11 cellular contexts compared by ENCODE assay signal in the genomic region with DNA sequence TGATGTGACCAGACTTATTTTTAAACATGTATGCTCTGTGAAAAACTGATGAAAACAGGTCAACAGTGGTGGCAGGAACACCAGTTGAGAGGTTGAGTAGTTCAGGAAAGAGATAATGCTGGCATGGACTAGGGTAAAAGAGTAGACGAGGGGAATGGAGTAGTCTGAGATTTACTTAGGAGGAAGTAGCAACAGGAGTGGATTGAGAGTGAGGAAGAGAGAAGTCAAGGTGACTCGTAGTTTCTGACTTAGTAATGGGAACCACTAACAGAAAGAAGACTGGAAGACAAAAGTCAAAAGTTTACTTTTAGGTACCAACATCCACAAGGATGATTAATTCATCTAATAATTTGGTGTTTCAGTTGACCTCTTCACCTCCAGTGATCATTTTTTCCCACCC. TPM values are rescaled to one million over a fixed set of nuclear protein-coding genes. Genes with fewer than 3 reads are reported as not detected.
DNase-seq lines count a peak whose midpoint lies in the region; FAIRE-seq and TF ChIP-seq lines count a peak whose summit lies in the region.
"Had no signal": no experiment of that assay in that cellular context is flagged by ENCODE, and none has a peak within 500 bp of the region (broad histone marks: within the 10 kb centered on the region; RNA-seq: fewer than 3 reads in every experiment).

No MANE protein-coding gene starts in this region.

- H3K27me3 Mint-ChIP-seq in MCF 10A (ENCODE audit: insufficient read depth, unreplicated experiment): no peaks in the 10 kb centered on the region

- H3K9me3 Mint-ChIP-seq in MCF 10A (ENCODE audit: unreplicated experiment): no peaks in the 10 kb centered on the region

- H3K9ac ChIP-seq in endothelial cell of umbilical vein (replicated peaks; ENCODE audit: extremely low read depth, insufficient read depth, low read length): no peak overlapping the region

- POLR2A ChIA-PET in MCF 10A (lab: Yijun Ruan, JAX) (interaction anchor here (1.8 to 3.4 kb wide), 3 partner anchors 10 to 137 kb away, joined by 6 to 23 read pairs (median 18); partner anchors contain the start of genes APBB3, HARS1, HARS2 and IK), endothelial cell of umbilical vein (lab: Charles Lee) (no interaction called here)

- H3K9me3 ChIP-seq in breast epithelium: no peaks in the 10 kb centered on the region
- H3K9me3 ChIP-seq in endothelial cell of umbilical vein (replicated peaks; ENCODE audit: control insufficient read depth, insufficient read depth, low read length): no peaks in the 10 kb centered on the region
- no peaks in the 10 kb centered on the region for H3K9me3 ChIP-seq in stomach
- H3K9me3 ChIP-seq in ascending aorta: no peaks in the 10 kb centered on the region
- H3K9me3 ChIP-seq: tibial artery had no signal

- H3K4me3 Mint-ChIP-seq in MCF 10A (ENCODE audit: unreplicated experiment): no peak overlapping the region

- H3K4me2 ChIP-seq in endothelial cell of umbilical vein (ENCODE audit: insufficient read depth, low read length): no peak overlapping the region

- dilution Hi-C loops in endothelial cell of umbilical vein (cut with MboI; ENCODE audit: extremely low pct_ligation_motif_present, low sequenced_read_pairs): no loop called here

- TF ChIP-seq POLR2A in breast epithelium (IDR thresholded peaks at IDR 0.05): no peak
- no peak for TF ChIP-seq POLR2A in endothelial cell of umbilical vein (IDR thresholded peaks at IDR 0.05; ENCODE audit: low read depth, low read length)
- TF ChIP-seq POLR2A in stomach (IDR thresholded peaks at IDR 0.05): no peak

- H3K27ac ChIP-seq in breast epithelium (no peak overlapping the region), endothelial cell of umbilical vein (ENCODE audit: insufficient read depth, low read depth, low read length) (no peak overlapping the region), stomach (peak overlapping the region in 4 of 5 donors; percentile 9 to 98 (median 95)), ascending aorta (no peak overlapping the region)
- H3K27ac ChIP-seq: tibial artery had no signal

- TF ChIP-seq EP300 in stomach (IDR thresholded peaks at IDR 0.05): no peak

- no peaks in the 10 kb centered on the region for H3K9me1 ChIP-seq in endothelial cell of umbilical vein (replicated peaks; ENCODE audit: control insufficient read depth, extremely low read depth, insufficient read depth, low read length)

- peak overlapping the region; percentile 0 for H3K27ac Mint-ChIP-seq in MCF 10A (ENCODE audit: low read depth, unreplicated experiment)

- intact Hi-C loops in MCF 10A (cut with micrococcal nuclease): loop anchor here (1.0 kb wide), 1 partner anchor 180 kb away; no protein-coding TSS in a partner anchor
- intact Hi-C loops in breast epithelium (cut with DNase I; ENCODE audit: low total_unique reads): no loop called here
- intact Hi-C loops in endothelial cell of umbilical vein (cut with micrococcal nuclease): no loop called here
- intact Hi-C loops in stomach (cut with DNase I; ENCODE audit: low total_unique reads): no loop called here
- intact Hi-C loops in ascending aorta (cut with DNase I): no loop called here

- 55 to 84% (median 60%) methylated on average over 2 of the region's 2 CpGs for WGBS in stomach, 5 donors

- H3K36me3 ChIP-seq in breast epithelium (no peaks in the 10 kb centered on the region), endothelial cell of umbilical vein (ENCODE audit: control insufficient read depth in 2 of 2, extremely low read depth in 1 of 2, insufficient read depth in 2 of 2, low read length in 2 of 2) (peaks cover 10 to 11% of the 10 kb centered on the region in 2 experiments), stomach (peaks cover 26 to 41% (median 31%) of the 10 kb centered on the region in 4 donors), ascending aorta (peaks cover 17 to 20% of the 10 kb centered on the region in 2 donors)

- no peak for TF ChIP-seq CTCF in MCF 10A (IDR thresholded peaks at IDR 0.05; ENCODE audit: unreplicated experiment)
- no peak for TF ChIP-seq CTCF in breast epithelium (IDR thresholded peaks at IDR 0.05)
- no peak for TF ChIP-seq CTCF in endothelial cell of umbilical vein (IDR thresholded peaks at IDR 0.05; ENCODE audit: extremely low read depth in 1 of 2, insufficient read depth in 1 of 2, low read depth in 1 of 2, low read length in 2 of 2)
- no peak for TF ChIP-seq CTCF in stomach (IDR thresholded peaks at IDR 0.05)
- no peak for TF ChIP-seq CTCF in ascending aorta (IDR thresholded peaks at IDR 0.05)

- H3K4me1 ChIP-seq in breast epithelium (peaks cover 0 to 24% of the 10 kb centered on the region in 2 donors), endothelial cell of umbilical vein (ENCODE audit: control insufficient read depth, extremely low read depth, insufficient read depth, low read length) (peaks cover 26% of the 10 kb centered on the region), stomach (peaks cover 37 to 87% (median 69%) of the 10 kb centered on the region in 4 donors), ascending aorta (peaks cover 10 to 28% of the 10 kb centered on the region in 2 donors)

- CTCF ChIA-PET in MCF 10A (lab: Yijun Ruan, JAX): interaction anchor here (0.7 to 1.6 kb wide), 5 partner anchors 11 to 1980 kb away, joined by 3 to 7 read pairs (median 5); partner anchors contain the start of genes IK, NDUFA2, SLC35A4 and TMCO6
- CTCF ChIA-PET in endothelial cell of umbilical vein (lab: Charles Lee): interaction anchor here (1.4 kb wide), 1 partner anchor 94 kb away, joined by 6 read pairs; the partner anchor contains the start of genes IK and NDUFA2

- H4K20me1 ChIP-seq in endothelial cell of umbilical vein (replicated peaks; ENCODE audit: control insufficient read depth, extremely low read depth, insufficient read depth, low read length): no peaks in the 10 kb centered on the region

- H3K27me3 ChIP-seq in breast epithelium: no peaks in the 10 kb centered on the region
- no peaks in the 10 kb centered on the region for H3K27me3 ChIP-seq in endothelial cell of umbilical vein (ENCODE audit: control insufficient read depth in 2 of 2, insufficient read depth in 2 of 2, low read length in 2 of 2)
- H3K27me3 ChIP-seq in stomach: no peaks in the 10 kb centered on the region
- H3K27me3 ChIP-seq in ascending aorta: no peaks in the 10 kb centered on the region
- H3K27me3 ChIP-seq: tibial artery had no signal

- H2AFZ ChIP-seq in endothelial cell of umbilical vein (ENCODE audit: low read depth, low read length): no peak overlapping the region

- peaks cover 45% of the 10 kb centered on the region for H3K4me1 Mint-ChIP-seq in MCF 10A (ENCODE audit: insufficient read depth, unreplicated experiment)

- H3K79me2 ChIP-seq in endothelial cell of umbilical vein (ENCODE audit: control insufficient read depth, insufficient read depth, low read length): peaks cover 37% of the 10 kb centered on the region

- H3K36me3 Mint-ChIP-seq in MCF 10A (ENCODE audit: insufficient read depth, unreplicated experiment): peaks cover 68% of the 10 kb centered on the region

- H3K4me3 ChIP-seq in breast epithelium (no peak overlapping the region), endothelial cell of umbilical vein (replicated peaks in 1 of 3; ENCODE audit: insufficient read depth in 1 of 3, low read depth in 1 of 3, low read length in 3 of 3) (no peak overlapping the region), stomach (no peak overlapping the region), ascending aorta (no peak overlapping the region)
- H3K4me3 ChIP-seq: tibial artery had no signal

- FAIRE-seq in endothelial cell of umbilical vein (lab: Jason Lieb, UNC): no peak

- no TSS peak for BruUV-seq in MCF 10A (replicated peaks; lab: Mats Ljungman, UMichigan)
- BruUV-seq in endothelial cell of umbilical vein (replicated peaks; lab: Mats Ljungman, UMichigan): no TSS peak

- no peak for DNase-seq in MCF 10A (ENCODE audit: unreplicated experiment)
- no peak for DNase-seq in breast epithelium (ENCODE audit: low spot score in 2 of 2)
- peak; percentile 69 for DNase-seq in SIG-M5 treated with dmso at 0.1 percent for 504 hours (lab: John Stamatoyannopoulos, UW; ENCODE audit: unreplicated experiment)
- peak; percentile 25 for DNase-seq in endothelial cell of umbilical vein (ENCODE audit: low read depth, low spot score)
- DNase-seq in stomach: no peak
- DNase-seq in NCI-H2029 (lab: John Stamatoyannopoulos, UW): no peak
- no peak for DNase-seq in GM03348 (ENCODE audit: low spot score)
- no peak for DNase-seq in ascending aorta (ENCODE audit: low spot score in 2 of 2)
- DNase-seq: COR-L47, NCI-H1436, tibial artery had no signal

RNA-seq across cellular contexts. Expression of gene SRA1, which starts 3.6 kb away (rescaled TPM):
- total RNA-seq in MCF 10A (2022) (105 and 107 TPM in 2 replicates), breast epithelium (10 to 100 TPM; 13.6 to 28.4 (median 24.9) TPM), endothelial cell of umbilical vein (19.7 and 29.7 TPM in 2 replicates), stomach (10 to 100 TPM in 3 of 5 donors, 1 to 10 TPM in 1, not detected in 1; 1.8 to 26.8 (median 22.9) TPM), ascending aorta (47.3 TPM)
- polyA plus RNA-seq in endothelial cell of umbilical vein (17.6 and 20.3 TPM in 2 replicates), stomach (10 to 100 TPM; 37.7 to 51.0 (median 39.7) TPM)
- 25.8 and 29.7 TPM in 2 replicates for polyA plus RNA-seq in endothelial cell of umbilical vein (2011; cell fraction: cytosol; rRNA removed)
- 45.3 and 45.4 TPM in 2 replicates for polyA plus RNA-seq in endothelial cell of umbilical vein (2011; cell fraction: nucleus; rRNA removed)
- polyA plus RNA-seq in endothelial cell of umbilical vein (2012): 22.7 and 28.2 TPM in 2 replicates
- 9.0 and 9.3 TPM in 2 replicates for polyA minus RNA-seq in endothelial cell of umbilical vein
- 12.6 TPM for polyA minus RNA-seq in endothelial cell of umbilical vein (2011; cell fraction: cytosol; rRNA and poly(A)+ RNA removed)
- polyA minus RNA-seq in endothelial cell of umbilical vein (2011; cell fraction: nucleus; rRNA and poly(A)+ RNA removed): 7.3 and 7.7 TPM in 2 replicates

RNA-seq across cellular contexts. Expression of gene EIF4EBP3, which starts 6.2 kb away (rescaled TPM):
- total RNA-seq in MCF 10A (2022) (25.3 and 35.3 TPM in 2 replicates), breast epithelium (10 to 100 TPM; 18.0 to 38.1 (median 24.9) TPM), endothelial cell of umbilical vein (7.6 and 8.8 TPM in 2 replicates), stomach (10 to 100 TPM in 1 of 5 donors, 1 to 10 TPM in 4; 2.7 to 15.1 (median 8.1) TPM), ascending aorta (4.0 TPM)
- polyA plus RNA-seq in endothelial cell of umbilical vein (3.7 and 6.5 TPM in 2 replicates), stomach (10 to 100 TPM; 66.1 to 90.9 (median 80.2) TPM)
- polyA plus RNA-seq in endothelial cell of umbilical vein (2011; cell fraction: cytosol; rRNA removed): 3.2 and 3.7 TPM in 2 replicates
- 5.2 TPM in 2 replicates for polyA plus RNA-seq in endothelial cell of umbilical vein (2011; cell fraction: nucleus; rRNA removed)
- polyA plus RNA-seq in endothelial cell of umbilical vein (2012): 4.4 and 5.7 TPM in 2 replicates
- 2.0 and 3.2 TPM in 2 replicates for polyA minus RNA-seq in endothelial cell of umbilical vein
- 2.3 TPM for polyA minus RNA-seq in endothelial cell of umbilical vein (2011; cell fraction: cytosol; rRNA and poly(A)+ RNA removed)
- polyA minus RNA-seq in endothelial cell of umbilical vein (2011; cell fraction: nucleus; rRNA and poly(A)+ RNA removed): 1.4 TPM in 1 of 2 replicates, not detected in the other

RNA-seq across cellular contexts. Expression of gene APBB3, which starts 10.7 kb away (rescaled TPM):
- total RNA-seq in MCF 10A (2022): 22.7 and 28.1 TPM in 2 replicates
- total RNA-seq in breast epithelium: 10 to 100 TPM; 22.2 to 39.8 (median 35.7) TPM
- 12.1 and 13.3 TPM in 2 replicates for total RNA-seq in endothelial cell of umbilical vein
- 22.8 and 24.5 TPM in 2 replicates for polyA plus RNA-seq in endothelial cell of umbilical vein
- polyA plus RNA-seq in endothelial cell of umbilical vein (2011; cell fraction: cytosol; rRNA removed): 4.7 and 8.4 TPM in 2 replicates
- polyA plus RNA-seq in endothelial cell of umbilical vein (2011; cell fraction: nucleus; rRNA removed): 150 and 180 TPM in 2 replicates
- 8.0 and 9.9 TPM in 2 replicates for polyA plus RNA-seq in endothelial cell of umbilical vein (2012)
- polyA minus RNA-seq in endothelial cell of umbilical vein: 26.7 and 27.3 TPM in 2 replicates
- polyA minus RNA-seq in endothelial cell of umbilical vein (2011; cell fraction: cytosol; rRNA and poly(A)+ RNA removed): 6.0 TPM
- polyA minus RNA-seq in endothelial cell of umbilical vein (2011; cell fraction: nucleus; rRNA and poly(A)+ RNA removed): 21.9 and 26.3 TPM in 2 replicates
- 10 to 100 TPM in 3 of 5 donors, 1 to 10 TPM in 2; 5.4 to 40.8 (median 22.4) TPM for total RNA-seq in stomach
- polyA plus RNA-seq in stomach: 10 to 100 TPM in 2 of 3 donors, 1 to 10 TPM in 1; 9.8 to 29.8 (median 11.0) TPM
- total RNA-seq in ascending aorta: 47.3 TPM

RNA-seq across cellular contexts. Expression of gene SLC35A4, which starts 11.0 kb away (rescaled TPM):
- total RNA-seq in MCF 10A (2022) (84.0 and 119 TPM in 2 replicates), breast epithelium (10 to 100 TPM; 20.3 to 30.4 (median 27.0) TPM), endothelial cell of umbilical vein (60.9 and 65.6 TPM in 2 replicates), stomach (10 to 100 TPM; 11.4 to 62.0 (median 43.0) TPM), ascending aorta (46.2 TPM)
- polyA plus RNA-seq in endothelial cell of umbilical vein (112 and 118 TPM in 2 replicates), stomach (10 to 100 TPM; 30.4 to 47.7 (median 41.7) TPM)
- 84.2 and 98.1 TPM in 2 replicates for polyA plus RNA-seq in endothelial cell of umbilical vein (2011; cell fraction: cytosol; rRNA removed)
- polyA plus RNA-seq in endothelial cell of umbilical vein (2011; cell fraction: nucleus; rRNA removed): 46.0 and 48.4 TPM in 2 replicates
- polyA plus RNA-seq in endothelial cell of umbilical vein (2012): 73.2 and 114 TPM in 2 replicates
- polyA minus RNA-seq in endothelial cell of umbilical vein: 107 and 136 TPM in 2 replicates
- polyA minus RNA-seq in endothelial cell of umbilical vein (2011; cell fraction: cytosol; rRNA and poly(A)+ RNA removed): 36.2 TPM
- 14.7 and 29.7 TPM in 2 replicates for polyA minus RNA-seq in endothelial cell of umbilical vein (2011; cell fraction: nucleus; rRNA and poly(A)+ RNA removed)

Comparison
In these comparisons a context has a peak if more than half of its experiments do, and no peak if none do; other contexts are left out.
1. DNase-seq: peak in SIG-M5 treated with dmso at 0.1 percent for 504 hours (single experiment) and endothelial cell of umbilical vein (single experiment); none in MCF 10A (single experiment), breast epithelium (0 of 2), stomach (single experiment), NCI-H2029 (single experiment), GM03348 (single experiment) and ascending aorta (0 of 2).
2. H3K27ac ChIP-seq: peak in stomach (4 of 5); none in breast epithelium (0 of 2), endothelial cell of umbilical vein (single experiment) and ascending aorta (0 of 2).